In genomic region chr20:32333988-32334885, GRCh38 we compare ENCODE assay signal across 8 cellular contexts. TPM values are rescaled to one million over a fixed set of nuclear protein-coding genes. Genes with fewer than 3 reads are reported as not detected.
DNase-seq lines count a peak whose midpoint lies in the region; ATAC-seq and TF ChIP-seq lines count a peak whose summit lies in the region.

No MANE protein-coding gene starts in this region.

- H3K36me3 ChIP-seq in testis (ENCODE audit: low read depth, missing control alignments), result no peaks in the 10 kb centered on the region

- H3K27ac ChIP-seq in testis, result no peak overlapping the region

- no peaks in the 10 kb centered on the region for H3K9me3 Mint-ChIP-seq in activated naive CD4-positive, alpha-beta T cell treated with anti-CD3 and anti-CD28 coated beads, Interleukin-2, amount 50 U/mL, for 24 hours

- ATAC-seq in GM18870 (IDR thresholded peaks at IDR 0.05; ENCODE audit: unreplicated experiment), result peak; percentile 24
- ATAC-seq in GM18861 (IDR thresholded peaks at IDR 0.05; ENCODE audit: unreplicated experiment), result no peak

- intact Hi-C loops in testis (cut with DNase I; ENCODE audit: low total_unique reads), result loop anchor here (10.0 kb wide), 1 partner anchor 141 kb away; no protein-coding TSS in a partner anchor

- peak overlapping the region; percentile 83 for H3K27ac Mint-ChIP-seq in activated naive CD4-positive, alpha-beta T cell treated with anti-CD3 and anti-CD28 coated beads, Interleukin-2, amount 50 U/mL, for 24 hours

- no peaks in the 10 kb centered on the region for H3K4me1 ChIP-seq in testis

- TF ChIP-seq CTCF in testis (IDR thresholded peaks at IDR 0.05), result no peak

- peaks cover 15% of the 10 kb centered on the region for H3K36me3 Mint-ChIP-seq in activated naive CD4-positive, alpha-beta T cell treated with anti-CD3 and anti-CD28 coated beads, Interleukin-2, amount 50 U/mL, for 24 hours

- no peaks in the 10 kb centered on the region for H3K27me3 Mint-ChIP-seq in activated naive CD4-positive, alpha-beta T cell treated with anti-CD3 and anti-CD28 coated beads, Interleukin-2, amount 50 U/mL, for 24 hours

- no peaks in the 10 kb centered on the region for H3K9me3 ChIP-seq in testis

- WGBS in testis, 2 donors, result 57 to 71% methylated on average over 11 to 13 of the region's 13 CpGs

- no peak overlapping the region for H3K4me3 Mint-ChIP-seq in activated naive CD4-positive, alpha-beta T cell treated with anti-CD3 and anti-CD28 coated beads, Interleukin-2, amount 50 U/mL, for 24 hours

- peaks cover 31% of the 10 kb centered on the region for H3K4me1 Mint-ChIP-seq in activated naive CD4-positive, alpha-beta T cell treated with anti-CD3 and anti-CD28 coated beads, Interleukin-2, amount 50 U/mL, for 24 hours

- no peak overlapping the region for H3K4me3 ChIP-seq in testis

- no peaks in the 10 kb centered on the region for H3K27me3 ChIP-seq in testis

- peak; percentile 46 for DNase-seq in NCI-H2029 treated with DMSO at 0.1 percent for 48 hours (lab: John Stamatoyannopoulos, UW)
- DNase-seq in lung microvascular endothelial cell (ENCODE audit: low read depth in 2 of 2), result peak; percentile 80 to 91
- DNase-seq in testis, result peak; percentile 76
- no peak for DNase-seq in NCI-H146 treated with DMSO at 0.1 percent for 48 hours (lab: John Stamatoyannopoulos, UW; ENCODE audit: unreplicated experiment)
- DNase-seq in NK-92 treated with Interleukin-12 subunit alpha and Interleukin-12 subunit beta, amount 100 ng/mL, for 24 hours (lab: John Stamatoyannopoulos, UW), result no peak

- no peak for TF ChIP-seq POLR2A in testis (IDR thresholded peaks at IDR 0.05)

RNA-seq across cellular contexts. Expression of gene ASXL1, which starts 23.9 kb away (rescaled TPM):
- total RNA-seq in lung microvascular endothelial cell, result 27.9 and 42.5 TPM in 2 replicates
- total RNA-seq in testis, result 100 to 1,000 TPM; 125 to 161 TPM
- 101 TPM for polyA plus RNA-seq in testis (ENCODE audit: insufficient read depth, low read depth, low replicate concordance)

RNA-seq across cellular contexts. Expression of gene KIF3B, which starts 56.8 kb away (rescaled TPM):
- 20.7 and 22.6 TPM in 2 replicates for total RNA-seq in lung microvascular endothelial cell
- total RNA-seq in testis, result 10 to 100 TPM; 33.1 to 41.2 TPM
- polyA plus RNA-seq in testis (ENCODE audit: insufficient read depth, low read depth, low replicate concordance), result 55.6 TPM

Comparison
In these comparisons a context has a peak if more than half of its experiments do, and no peak if none do; other contexts are left out.
1. DNase-seq: peak in NCI-H2029 treated with DMSO at 0.1 percent for 48 hours (single experiment), lung microvascular endothelial cell (2 of 2) and testis (single experiment); none in NCI-H146 treated with DMSO at 0.1 percent for 48 hours (single experiment) and NK-92 treated with Interleukin-12 subunit alpha and Interleukin-12 subunit beta, amount 100 ng/mL, for 24 hours (single experiment).